ENCODE assay signal across 12 cellular contexts in genomic region chr9:95010431-95010838, GRCh38.
DNase-seq lines count a peak whose midpoint lies in the region; ATAC-seq and TF ChIP-seq lines count a peak whose summit lies in the region.
"Had no signal": no experiment of that assay in that cellular context is flagged by ENCODE, and none has a peak within 500 bp of the region (broad histone marks: within the 10 kb centered on the region; RNA-seq: fewer than 3 reads in every experiment).

No MANE protein-coding gene starts in this region.

- WGBS in sigmoid colon, 2 donors, result 32 to 70% methylated on average over 5 of the region's 5 CpGs

- CTCF ChIA-PET in RWPE1 (lab: Yijun Ruan, JAX), result interaction anchor here (0.6 to 1.2 kb wide), 4 partner anchors 142 to 457 kb away, joined by 3 to 5 read pairs (median 4); no protein-coding TSS in a partner anchor

- H3K27ac ChIP-seq in RWPE1 (peak overlapping the region; percentile 35; the same call in 1 of the 2 replicates), foreskin keratinocyte (peak overlapping the region; percentile 92), sigmoid colon (peak overlapping the region; percentile 97 to 99 (median 99))
- H3K27ac ChIP-seq: BLaER1 had no signal

- no peak for TF ChIP-seq EP300 in sigmoid colon (IDR thresholded peaks at IDR 0.05)

- H3K27me3 ChIP-seq in foreskin keratinocyte, result no peaks in the 10 kb centered on the region
- H3K27me3 ChIP-seq in sigmoid colon, result no peaks in the 10 kb centered on the region

- peak overlapping the region in 1 of 4 donors; percentile 81 for H3K4me3 ChIP-seq in sigmoid colon
- H3K4me3 ChIP-seq: BLaER1 had no signal

- no peak for TF ChIP-seq CTCF in RWPE1 (conservative IDR thresholded peaks at IDR 0.05; ENCODE audit: low read depth)
- TF ChIP-seq CTCF in foreskin keratinocyte (conservative IDR thresholded peaks at IDR 0.05), result no peak
- TF ChIP-seq CTCF in sigmoid colon (IDR thresholded peaks at IDR 0.05), result no peak

- peak; percentile 33 for ATAC-seq in foreskin keratinocyte

- DNase-seq in DMS153 treated with DMSO at 0.1 percent for 48 hours (lab: John Stamatoyannopoulos, UW; ENCODE audit: unreplicated experiment), result peak; percentile 70
- no peak for DNase-seq in RWPE1 (ENCODE audit: low spot score)
- no peak for DNase-seq in foreskin keratinocyte
- no peak for DNase-seq in sigmoid colon
- DNase-seq in stimulated activated CD8-positive, alpha-beta memory T cell treated with anti-CD3 and anti-CD28 coated beads, Interleukin-4, amount 100 ng/mL, for 48 hours, result no peak
- DNase-seq in DMS114 treated with DMSO at 0.1 percent for 48 hours (lab: John Stamatoyannopoulos, UW; ENCODE audit: unreplicated experiment), result no peak
- no peak for DNase-seq in NCI-H1417 (lab: John Stamatoyannopoulos, UW)
- DNase-seq in NOMO-1 treated with DMSO at 0.1 percent for 48 hours (lab: John Stamatoyannopoulos, UW; ENCODE audit: unreplicated experiment), result no peak
- DNase-seq: effector CD4-positive, alpha-beta T cell; Karpas-422; NCI-H2171 treated with DMSO at 0.1 percent for 48 hours had no signal

- intact Hi-C loops in sigmoid colon (cut with DNase I), result no loop called here

- H3K4me1 ChIP-seq in foreskin keratinocyte (peaks cover 26% of the 10 kb centered on the region), sigmoid colon (peaks cover 0 to 68% (median 54%) of the 10 kb centered on the region in 4 donors)

- no peak for TF ChIP-seq POLR2A in sigmoid colon (IDR thresholded peaks at IDR 0.05)

- POLR2A ChIA-PET in RWPE1 (lab: Yijun Ruan, JAX; ENCODE audit: low non-redundant PET), result interaction anchor here (0.6 kb wide), 1 partner anchor 128 kb away, joined by 4 read pairs; no protein-coding TSS in a partner anchor

- H3K36me3 ChIP-seq in sigmoid colon, result peaks cover 0 to 28% (median 2%) of the 10 kb centered on the region in 4 donors

- H3K9me3 ChIP-seq in sigmoid colon, result no peaks in the 10 kb centered on the region
- H3K9me3 ChIP-seq: BLaER1 had no signal

Comparison
In these comparisons a context has a peak if more than half of its experiments do, and no peak if none do; other contexts are left out.
1. H3K27ac ChIP-seq: peak in every context shown above with its lines; median percentile 99 in sigmoid colon; 92 in foreskin keratinocyte; 35 in RWPE1.